13 cellular contexts compared by ENCODE assay signal in the genomic region with DNA sequence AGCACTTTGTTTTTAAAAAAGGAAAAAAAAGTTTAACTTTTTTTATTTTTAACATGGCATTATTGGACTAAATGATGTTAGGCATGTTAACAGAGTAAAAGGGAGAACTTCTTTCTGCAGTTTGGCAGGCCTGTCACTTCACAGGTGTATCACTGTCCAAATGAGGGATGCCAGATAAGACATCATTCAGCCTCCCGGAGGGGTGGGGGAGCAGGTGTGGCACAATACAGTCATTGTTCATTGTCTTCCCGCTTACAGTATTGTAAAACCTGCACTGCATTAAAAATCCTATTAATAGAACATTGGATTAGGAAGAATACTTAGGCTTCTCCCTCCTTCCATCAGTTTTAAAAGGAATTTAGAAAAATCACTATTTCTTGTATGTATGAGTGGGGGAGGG.
DNase-seq lines count a peak whose midpoint lies in the region; TF ChIP-seq lines count a peak whose summit lies in the region.
"Had no signal": no experiment of that assay in that cellular context is flagged by ENCODE, and none has a peak within 500 bp of the region (broad histone marks: within the 10 kb centered on the region; RNA-seq: fewer than 3 reads in every experiment).

No MANE protein-coding gene starts in this region.

- H2AFZ ChIP-seq in neural progenitor cell (replicated peaks), result no peak overlapping the region

- H3K4me3 Mint-ChIP-seq in neural progenitor cell, result no peak overlapping the region
- H3K4me3 Mint-ChIP-seq: activated T-cell treated with anti-CD3 and anti-CD28 coated beads, Interleukin-2, amount 50 U/mL, for 24 hours; stimulated activated effector memory CD8-positive, alpha-beta T cell treated with anti-CD3 and anti-CD28 coated beads, Interleukin-12 subunit alpha, Interleukin-12 subunit beta, amount 100 ng/mL, for 72 hours had no signal

- no peak overlapping the region for H3K27ac Mint-ChIP-seq in neural progenitor cell
- H3K27ac Mint-ChIP-seq: activated T-cell treated with anti-CD3 and anti-CD28 coated beads, Interleukin-2, amount 50 U/mL, for 24 hours; stimulated activated effector memory CD8-positive, alpha-beta T cell treated with anti-CD3 and anti-CD28 coated beads, Interleukin-12 subunit alpha, Interleukin-12 subunit beta, amount 100 ng/mL, for 72 hours had no signal

- H3K9me3 ChIP-seq in breast epithelium, result no peaks in the 10 kb centered on the region
- H3K9me3 ChIP-seq in neural progenitor cell (ENCODE audit: low read depth), result no peaks in the 10 kb centered on the region
- H3K9me3 ChIP-seq: BLaER1 treated with 17β-estradiol and CSF1 and Interleukin-3, amounts not matched to agents 10 nM and 100 nM; SJCRH30 had no signal

- H3F3A ChIP-seq in neural progenitor cell (ENCODE audit: low read depth), result no peaks in the 10 kb centered on the region

- no peak for TF ChIP-seq CTCF in breast epithelium (IDR thresholded peaks at IDR 0.05)
- TF ChIP-seq CTCF in neural progenitor cell (IDR thresholded peaks at IDR 0.05), result no peak

- TF ChIP-seq POLR2A in breast epithelium (IDR thresholded peaks at IDR 0.05), result no peak

- DNase-seq in COR-L47 (lab: John Stamatoyannopoulos, UW), result peak; percentile 59
- DNase-seq in NCI-H146 treated with DMSO at 0.1 percent for 48 hours (lab: John Stamatoyannopoulos, UW; ENCODE audit: unreplicated experiment), result peak; percentile 42
- no peak for DNase-seq in breast epithelium (ENCODE audit: low spot score in 2 of 2)
- DNase-seq in neural progenitor cell (ENCODE audit: low spot score), result no peak
- DNase-seq in T-helper 1 cell, result no peak
- DNase-seq in kidney glomerular epithelial cell (lab: John Stamatoyannopoulos, UW), result no peak
- DNase-seq in activated CD4-positive, CD25-positive, alpha-beta regulatory T cell treated with anti-CD3 and anti-CD28 coated beads, Interleukin-2, amount 50 U/mL, for 72 hours, result no peak
- DNase-seq in effector CD8-positive, alpha-beta T cell (lab: John Stamatoyannopoulos, UW), result no peak
- DNase-seq: activated T-cell treated with anti-CD3 and anti-CD28 coated beads, Interleukin-2, amount 50 U/mL, for 24 hours; SJCRH30; stimulated activated CD4-positive, alpha-beta T cell treated with anti-CD3 and anti-CD28 coated beads, Interleukin-2, amount 100 ng/mL, for 24 hours had no signal

- H3K79me2 ChIP-seq in neural progenitor cell (ENCODE audit: low read depth), result peaks cover 14% of the 10 kb centered on the region

- H3K9ac ChIP-seq in neural progenitor cell, result no peak overlapping the region
- H3K9ac ChIP-seq: BLaER1 treated with 17β-estradiol and CSF1 and Interleukin-3, amounts not matched to agents 10 nM and 100 nM had no signal

- H3K4me2 ChIP-seq in neural progenitor cell, result peak overlapping the region; percentile 55

- H4K20me1 ChIP-seq in neural progenitor cell (ENCODE audit: low read depth), result no peaks in the 10 kb centered on the region
- H4K20me1 ChIP-seq: BLaER1 treated with 17β-estradiol and CSF1 and Interleukin-3, amounts not matched to agents 10 nM and 100 nM had no signal

- peaks cover 0 to 12% of the 10 kb centered on the region in 2 donors for H3K4me1 ChIP-seq in breast epithelium
- H3K4me1 ChIP-seq in neural progenitor cell, result peaks cover 20% of the 10 kb centered on the region
- H3K4me1 ChIP-seq: SJCRH30 had no signal

- peaks cover 21% of the 10 kb centered on the region for H3K4me1 Mint-ChIP-seq in neural progenitor cell
- H3K4me1 Mint-ChIP-seq: stimulated activated effector memory CD8-positive, alpha-beta T cell treated with anti-CD3 and anti-CD28 coated beads, Interleukin-12 subunit alpha, Interleukin-12 subunit beta, amount 100 ng/mL, for 72 hours had no signal

- H3K4me3 ChIP-seq in breast epithelium (peak overlapping the region in 1 of 3 donors; percentile 37), neural progenitor cell (no peak overlapping the region)
- H3K4me3 ChIP-seq: BLaER1 treated with 17β-estradiol and CSF1 and Interleukin-3, amounts not matched to agents 10 nM and 100 nM; SJCRH30 had no signal

- H3K27ac ChIP-seq in breast epithelium (peak overlapping the region; percentile 79 to 95), neural progenitor cell (no peak overlapping the region)
- H3K27ac ChIP-seq: BLaER1 treated with 17β-estradiol and CSF1 and Interleukin-3, amounts not matched to agents 10 nM and 100 nM; SJCRH30 had no signal

- H3K36me3 ChIP-seq in breast epithelium (no peaks in the 10 kb centered on the region), neural progenitor cell (no peaks in the 10 kb centered on the region)
- H3K36me3 ChIP-seq: BLaER1 treated with 17β-estradiol and CSF1 and Interleukin-3, amounts not matched to agents 10 nM and 100 nM; SJCRH30 had no signal

- peaks cover 4% of the 10 kb centered on the region for H3K27me3 Mint-ChIP-seq in neural progenitor cell (ENCODE audit: insufficient read depth, low read depth)
- H3K27me3 Mint-ChIP-seq: activated T-cell treated with anti-CD3 and anti-CD28 coated beads, Interleukin-2, amount 50 U/mL, for 24 hours had no signal

- intact Hi-C loops in breast epithelium (cut with DNase I; ENCODE audit: low total_unique reads), result no loop called here

- no peaks in the 10 kb centered on the region for H3K27me3 ChIP-seq in breast epithelium
- H3K27me3 ChIP-seq in neural progenitor cell, result no peaks in the 10 kb centered on the region
- H3K27me3 ChIP-seq: BLaER1 treated with 17β-estradiol and CSF1 and Interleukin-3, amounts not matched to agents 10 nM and 100 nM; SJCRH30 had no signal

- no peaks in the 10 kb centered on the region for H3K36me3 Mint-ChIP-seq in neural progenitor cell
- H3K36me3 Mint-ChIP-seq: stimulated activated effector memory CD8-positive, alpha-beta T cell treated with anti-CD3 and anti-CD28 coated beads, Interleukin-12 subunit alpha, Interleukin-12 subunit beta, amount 100 ng/mL, for 72 hours had no signal

- no peaks in the 10 kb centered on the region for H3K9me3 Mint-ChIP-seq in neural progenitor cell
- H3K9me3 Mint-ChIP-seq: activated T-cell treated with anti-CD3 and anti-CD28 coated beads, Interleukin-2, amount 50 U/mL, for 24 hours; stimulated activated effector memory CD8-positive, alpha-beta T cell treated with anti-CD3 and anti-CD28 coated beads, Interleukin-12 subunit alpha, Interleukin-12 subunit beta, amount 100 ng/mL, for 72 hours had no signal

Comparison
In these comparisons a context has a peak if more than half of its experiments do, and no peak if none do; other contexts are left out.
1. DNase-seq: peak in COR-L47 (single experiment) and NCI-H146 treated with DMSO at 0.1 percent for 48 hours (single experiment); none in breast epithelium (0 of 2), neural progenitor cell (single experiment), T-helper 1 cell (0 of 5), kidney glomerular epithelial cell (single experiment), activated CD4-positive, CD25-positive, alpha-beta regulatory T cell treated with anti-CD3 and anti-CD28 coated beads, Interleukin-2, amount 50 U/mL, for 72 hours (single experiment) and effector CD8-positive, alpha-beta T cell (single experiment).